Comparison of ENCODE assay signal across 17 cellular contexts in the genomic region with DNA sequence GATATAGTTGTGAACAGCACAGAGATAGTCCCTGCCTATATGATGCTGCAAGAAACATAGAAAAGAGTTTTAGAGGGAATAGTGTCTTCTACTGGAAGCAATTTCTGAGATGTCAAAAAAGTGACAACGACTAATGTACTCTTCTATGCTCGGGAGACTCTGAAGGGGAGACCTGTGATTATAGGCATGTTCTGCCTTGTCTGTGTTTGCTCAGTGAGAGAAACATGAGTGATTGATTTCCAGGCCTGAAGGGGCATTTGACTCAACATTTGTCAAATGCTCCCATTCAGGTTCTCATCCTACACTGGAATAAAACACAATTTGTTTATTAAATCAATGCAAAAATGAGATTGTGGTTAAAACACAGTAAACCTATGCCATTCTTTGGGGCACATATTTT.
"Had no signal": no experiment of that assay in that cellular context is flagged by ENCODE, and none has a peak within 500 bp of the region (broad histone marks: within the 10 kb centered on the region; RNA-seq: fewer than 3 reads in every experiment).

No MANE protein-coding gene starts in this region.

- DNase-seq: activated CD4-positive, alpha-beta T cell treated with anti-CD3 and anti-CD28 coated beads, Interleukin-2, amount 50 U/mL, for 4 hours; activated CD8-positive, alpha-beta memory T cell treated with anti-CD3 and anti-CD28 coated beads, Interleukin-2, amount 50 U/mL, for 48 hours; activated naive CD4-positive, alpha-beta T cell; activated T-cell treated with anti-CD3 and anti-CD28 coated beads, Interleukin-2, amount 50 U/mL, for 4 hours; dorsolateral prefrontal cortex; effector memory CD8-positive, alpha-beta T cell; heart right ventricle; left colon; pancreas; psoas muscle; spleen; stimulated activated CD4-positive, alpha-beta T cell treated with anti-CD3 and anti-CD28 coated beads, Interleukin-4, amount 100 ng/mL, for 1 hour; stimulated activated naive CD4-positive, alpha-beta T cell; testis; trophoblast cell; uterus had no signal

- H3K27ac ChIP-seq: dorsolateral prefrontal cortex, heart right ventricle, pancreas, psoas muscle, right atrium auricular region, spleen, testis, uterus had no signal
